10 cellular contexts compared by ENCODE assay signal in the genomic region with DNA sequence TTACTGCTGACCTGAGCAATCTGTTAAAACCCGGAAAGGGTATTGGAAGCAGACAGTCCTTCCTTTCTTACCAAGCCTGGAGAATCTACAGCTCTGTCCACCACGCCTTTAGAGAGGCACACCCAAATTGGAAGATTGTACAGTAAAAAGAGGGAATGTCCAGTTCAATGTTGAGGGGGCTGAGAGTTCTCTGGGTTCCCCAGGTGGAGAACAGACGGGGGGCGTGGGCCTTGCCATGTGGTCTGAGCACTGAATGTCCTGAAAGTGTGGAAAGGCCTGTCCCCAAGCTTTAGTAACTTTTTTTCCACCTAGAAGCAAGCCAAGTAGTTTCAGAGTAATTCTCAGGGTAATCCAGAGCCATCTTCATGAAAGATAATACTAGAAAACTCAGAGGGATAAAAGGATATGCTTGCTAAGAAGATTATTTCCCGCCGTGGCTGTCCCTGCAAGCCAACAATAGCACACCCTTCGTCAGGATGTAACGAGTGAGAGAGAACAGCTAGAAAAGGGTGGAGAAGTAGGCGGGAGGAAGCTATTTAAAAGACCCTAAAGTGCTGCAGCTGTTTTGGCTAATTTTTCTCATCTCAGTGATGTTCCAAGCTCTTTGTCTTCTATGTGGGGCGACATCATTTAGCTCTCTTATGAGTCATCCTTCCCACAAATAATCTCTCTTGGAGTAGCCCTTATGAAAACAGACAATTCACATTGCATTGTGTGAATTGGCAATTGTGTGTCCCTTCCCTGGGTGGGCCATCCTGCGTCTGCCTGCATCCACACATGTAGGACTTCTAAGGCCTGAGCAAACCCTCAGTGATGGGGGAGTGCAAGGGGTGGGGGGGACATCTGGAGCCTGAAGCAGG.
A peak's percentile ranks its signal among the peaks of the same experiment; 100 is the strongest.
DNase-seq lines count a peak whose midpoint lies in the region; ATAC-seq and TF ChIP-seq lines count a peak whose summit lies in the region.
"Had no signal": no experiment of that assay in that cellular context is flagged by ENCODE, and none has a peak within 500 bp of the region (broad histone marks: within the 10 kb centered on the region; RNA-seq: fewer than 3 reads in every experiment).

No MANE protein-coding gene starts in this region.

- H3K4me1 ChIP-seq in vagina = peaks cover 20% of the 10 kb centered on the region
- H3K4me1 ChIP-seq in ovary (ENCODE audit: insufficient read depth) = peaks cover 5% of the 10 kb centered on the region
- H3K4me1 ChIP-seq: BE2C, colonic mucosa had no signal

- H3K36me3 ChIP-seq in vagina (no peaks in the 10 kb centered on the region), ovary (no peaks in the 10 kb centered on the region)
- H3K36me3 ChIP-seq: BE2C, colonic mucosa had no signal

- POLR2A ChIA-PET in MCF 10A (lab: Yijun Ruan, JAX) = interaction anchor here (1.0 kb wide), 2 partner anchors 8 to 50 kb away, joined by 3 read pairs; no protein-coding TSS in a partner anchor

- H3K4me1 Mint-ChIP-seq in MCF 10A (ENCODE audit: insufficient read depth, unreplicated experiment) = peaks cover 9% of the 10 kb centered on the region

- TF ChIP-seq EP300 in ovary (IDR thresholded peaks at IDR 0.05) = no peak

- peak overlapping the region; percentile 22 for H3K27ac ChIP-seq in vagina
- no peak overlapping the region for H3K27ac ChIP-seq in ovary
- H3K27ac ChIP-seq: colonic mucosa had no signal

- CTCF ChIA-PET in MCF 10A (lab: Yijun Ruan, JAX) = interaction anchor here (0.6 to 1.9 kb wide), 2 partner anchors 29 to 62 kb away, joined by 3 to 5 read pairs; no protein-coding TSS in a partner anchor

- peak; percentile 25 to 35 for DNase-seq in SHP77 (lab: John Stamatoyannopoulos, UW)
- DNase-seq in SHP77 treated with DMSO at 0.1 percent for 48 hours (lab: John Stamatoyannopoulos, UW) = no peak
- DNase-seq in MCF 10A (ENCODE audit: unreplicated experiment) = peak; percentile 35
- peak; percentile 50 to 80 for DNase-seq in lung microvascular endothelial cell (ENCODE audit: low read depth in 2 of 2)
- DNase-seq in vagina (ENCODE audit: extremely low spot score in 2 of 2) = no peak
- DNase-seq in ovary = no peak
- DNase-seq in activated CD8-positive, alpha-beta memory T cell treated with anti-CD3 and anti-CD28 coated beads, Interleukin-2, amount 50 U/mL, for 48 hours = no peak
- DNase-seq: BE2C, colonic mucosa had no signal

- no peaks in the 10 kb centered on the region for H3K27me3 Mint-ChIP-seq in MCF 10A (ENCODE audit: insufficient read depth, unreplicated experiment)

- no peak overlapping the region for H3K27ac Mint-ChIP-seq in MCF 10A (ENCODE audit: low read depth, unreplicated experiment)

- ATAC-seq in GM21619 (IDR thresholded peaks at IDR 0.05; ENCODE audit: unreplicated experiment) = no peak

- H3K4me3 Mint-ChIP-seq in MCF 10A (ENCODE audit: unreplicated experiment) = no peak overlapping the region

- no peaks in the 10 kb centered on the region for H3K9me3 Mint-ChIP-seq in MCF 10A (ENCODE audit: unreplicated experiment)

- BruUV-seq in MCF 10A (replicated peaks; lab: Mats Ljungman, UMichigan) = no TSS peak

- H3K9me3 ChIP-seq in vagina (no peaks in the 10 kb centered on the region), ovary (no peaks in the 10 kb centered on the region)
- H3K9me3 ChIP-seq: BE2C, colonic mucosa had no signal

- no peaks in the 10 kb centered on the region for H3K36me3 Mint-ChIP-seq in MCF 10A (ENCODE audit: insufficient read depth, unreplicated experiment)

- H3K27me3 ChIP-seq in vagina (no peaks in the 10 kb centered on the region), ovary (no peaks in the 10 kb centered on the region)
- H3K27me3 ChIP-seq: BE2C, colonic mucosa had no signal

- H3K4me3 ChIP-seq in vagina (no peak overlapping the region), ovary (no peak overlapping the region)
- H3K4me3 ChIP-seq: colonic mucosa had no signal

- intact Hi-C loops in MCF 10A (cut with micrococcal nuclease) (no loop called here), vagina (cut with DNase I) (no loop called here), ovary (cut with DNase I) (no loop called here)

- no peak for TF ChIP-seq CTCF in MCF 10A (IDR thresholded peaks at IDR 0.05; ENCODE audit: unreplicated experiment)
- no peak for TF ChIP-seq CTCF in vagina (IDR thresholded peaks at IDR 0.05)
- TF ChIP-seq CTCF in ovary (IDR thresholded peaks at IDR 0.05) = no peak

- TF ChIP-seq POLR2A in vagina (IDR thresholded peaks at IDR 0.05) = no peak
- no peak for TF ChIP-seq POLR2A in ovary (IDR thresholded peaks at IDR 0.05)

- WGBS in ovary, 3 donors = 50 to 57% (median 56%) methylated on average over 11 of the region's 11 CpGs

Comparison
In these comparisons a context has a peak if more than half of its experiments do, and no peak if none do; other contexts are left out.
1. DNase-seq: peak in SHP77 (2 of 2), MCF 10A (single experiment) and lung microvascular endothelial cell (2 of 2); none in SHP77 treated with DMSO at 0.1 percent for 48 hours (single experiment), vagina (0 of 2), ovary (0 of 5) and activated CD8-positive, alpha-beta memory T cell treated with anti-CD3 and anti-CD28 coated beads, Interleukin-2, amount 50 U/mL, for 48 hours (single experiment).